ENCODE assay signal across 16 cellular contexts in genomic region chr16:66164581-66164980, GRCh38.
A peak's percentile ranks its signal among the peaks of the same experiment; 100 is the strongest.
DNase-seq lines count a peak whose midpoint lies in the region; ATAC-seq and TF ChIP-seq lines count a peak whose summit lies in the region.
"Had no signal": no experiment of that assay in that cellular context is flagged by ENCODE, and none has a peak within 500 bp of the region (broad histone marks: within the 10 kb centered on the region; RNA-seq: fewer than 3 reads in every experiment).

No MANE protein-coding gene starts in this region.

- no peak overlapping the region for H2BK120ac ChIP-seq in mesenchymal stem cell (ENCODE audit: low read depth, low read length)
- H2BK120ac ChIP-seq in neuronal stem cell (ENCODE audit: low read depth, low read length), result no peak overlapping the region

- no peak overlapping the region for H3K23ac ChIP-seq in mesenchymal stem cell (ENCODE audit: low read length in 2 of 2)
- H3K23ac ChIP-seq in neuronal stem cell (ENCODE audit: low read depth, low read length, poor library complexity), result no peak overlapping the region

- H3K14ac ChIP-seq in mesenchymal stem cell (ENCODE audit: low read length in 2 of 2) (no peak overlapping the region), neuronal stem cell (ENCODE audit: low read length) (no peak overlapping the region)

- H4K91ac ChIP-seq in mesenchymal stem cell (ENCODE audit: low read length) (no peak overlapping the region), neuronal stem cell (ENCODE audit: low read depth, low read length, poor library complexity) (no peak overlapping the region)

- H2BK5ac ChIP-seq in mesenchymal stem cell (ENCODE audit: low read depth, low read length, poor library complexity, severe bottlenecking), result no peak overlapping the region
- H2BK5ac ChIP-seq in neuronal stem cell (ENCODE audit: low read length), result no peak overlapping the region

- intact Hi-C loops in vagina (cut with DNase I), result no loop called here

- 85% methylated on average over 5 of the region's 5 CpGs for WGBS in mesenchymal stem cell
- WGBS in neuronal stem cell (ENCODE audit: extremely low coverage in 2 of 2, insufficient read length in 2 of 2, insufficient replicate concordance in 1 of 2), 2 donors, result no CpG with 5 or more reads among the region's 5 CpGs

- H3K4me1 ChIP-seq in SJSA1 (replicated peaks) (peaks cover 32% of the 10 kb centered on the region), mesenchymal stem cell (ENCODE audit: control insufficient read depth, insufficient read depth, low read depth, low read length) (no peaks in the 10 kb centered on the region), neuronal stem cell (ENCODE audit: control insufficient read depth in 2 of 2, insufficient read depth in 1 of 2, low read depth in 1 of 2, low read length in 2 of 2) (no peaks in the 10 kb centered on the region), vagina (peaks cover 23% of the 10 kb centered on the region)
- H3K4me1 ChIP-seq: HAP-1 had no signal

- H2BK15ac ChIP-seq in mesenchymal stem cell (ENCODE audit: low read depth, poor library complexity, severe bottlenecking), result no peak overlapping the region
- no peak overlapping the region for H2BK15ac ChIP-seq in neuronal stem cell (ENCODE audit: low read length)

- DNase-seq in SJSA1 (ENCODE audit: low read depth in 1 of 2, low spot score in 2 of 2), result no peak
- no peak for DNase-seq in mesenchymal stem cell
- no peak for DNase-seq in neuronal stem cell (ENCODE audit: low spot score)
- no peak for DNase-seq in vagina (ENCODE audit: extremely low spot score in 2 of 2)
- DNase-seq in coronary artery (ENCODE audit: low spot score), result no peak
- DNase-seq: ACHN; BE2C; C1 segment of cervical spinal cord; CD4-positive, CD25-positive, alpha-beta regulatory T cell; CD8-positive, alpha-beta memory T cell; COR-L47; GM23248 had no signal

- no peak for TF ChIP-seq POLR2A in vagina (IDR thresholded peaks at IDR 0.05)

- H2BK12ac ChIP-seq in mesenchymal stem cell (ENCODE audit: low read length in 2 of 2) (no peak overlapping the region), neuronal stem cell (ENCODE audit: low read length) (no peak overlapping the region)

- H3K9ac ChIP-seq in mesenchymal stem cell (ENCODE audit: low read length) (no peak overlapping the region), neuronal stem cell (ENCODE audit: low read depth, low read length, poor library complexity) (no peak overlapping the region)
- H3K9ac ChIP-seq: GM23248 had no signal

- H3K27me3 ChIP-seq in SJSA1 (replicated peaks), result no peaks in the 10 kb centered on the region
- H3K27me3 ChIP-seq in mesenchymal stem cell (ENCODE audit: control insufficient read depth in 1 of 2, insufficient read depth in 1 of 2, low read length in 2 of 2), result peaks cover 3 to 19% of the 10 kb centered on the region in 2 experiments
- no peaks in the 10 kb centered on the region for H3K27me3 ChIP-seq in neuronal stem cell (ENCODE audit: control insufficient read depth in 3 of 3, insufficient read depth in 3 of 3, low read depth in 1 of 3, low read length in 3 of 3)
- H3K27me3 ChIP-seq in vagina, result no peaks in the 10 kb centered on the region

- H3K4me3 ChIP-seq in SJSA1, result no peak overlapping the region
- H3K4me3 ChIP-seq in mesenchymal stem cell (ENCODE audit: insufficient read depth in 1 of 2, low read depth in 1 of 2, low read length in 2 of 2), result no peak overlapping the region
- H3K4me3 ChIP-seq in neuronal stem cell (ENCODE audit: low read length in 2 of 2), result no peak overlapping the region
- H3K4me3 ChIP-seq in vagina, result no peak overlapping the region
- no peak overlapping the region for H3K4me3 ChIP-seq in coronary artery
- H3K4me3 ChIP-seq: GM23248, HAP-1 had no signal

- TF ChIP-seq CTCF in vagina (IDR thresholded peaks at IDR 0.05) (no peak), coronary artery (IDR thresholded peaks at IDR 0.05) (no peak)

- H3K36me3 ChIP-seq in SJSA1 (no peaks in the 10 kb centered on the region), mesenchymal stem cell (ENCODE audit: control insufficient read depth in 1 of 2, insufficient read depth in 2 of 2, low read depth in 1 of 2, low read length in 2 of 2) (no peaks in the 10 kb centered on the region), neuronal stem cell (replicated peaks in 1 of 2; ENCODE audit: control insufficient read depth in 2 of 2, insufficient read depth in 2 of 2, low read length in 2 of 2) (no peaks in the 10 kb centered on the region), vagina (no peaks in the 10 kb centered on the region)
- H3K36me3 ChIP-seq: BE2C, HAP-1 had no signal

- H2AFZ ChIP-seq in mesenchymal stem cell (ENCODE audit: low read depth, low read length), result no peak overlapping the region
- H2AFZ ChIP-seq in neuronal stem cell (ENCODE audit: low read length), result no peak overlapping the region
- H2AFZ ChIP-seq: GM23248 had no signal

- H3K79me1 ChIP-seq in mesenchymal stem cell (replicated peaks; ENCODE audit: low read length, poor library complexity, severe bottlenecking), result no peaks in the 10 kb centered on the region
- H3K79me1 ChIP-seq in neuronal stem cell (ENCODE audit: low read depth, low read length), result no peaks in the 10 kb centered on the region

- no peak for ATAC-seq in HG03045 (IDR thresholded peaks at IDR 0.05; ENCODE audit: unreplicated experiment)
- ATAC-seq in GM18502 (IDR thresholded peaks at IDR 0.05; ENCODE audit: poor library complexity, unreplicated experiment), result no peak

- peak overlapping the region; percentile 61 for H3K27ac ChIP-seq in SJSA1
- no peak overlapping the region for H3K27ac ChIP-seq in mesenchymal stem cell (ENCODE audit: low read length, poor library complexity, severe bottlenecking)
- no peak overlapping the region for H3K27ac ChIP-seq in neuronal stem cell (replicated peaks; ENCODE audit: low read length)
- H3K27ac ChIP-seq in vagina, result peak overlapping the region; percentile 42
- H3K27ac ChIP-seq in coronary artery, result no peak overlapping the region
- H3K27ac ChIP-seq: GM23248, HL-60 had no signal

- H3K4me2 ChIP-seq in mesenchymal stem cell (ENCODE audit: low read length, poor library complexity, severe bottlenecking) (no peak overlapping the region), neuronal stem cell (ENCODE audit: insufficient read depth, low read length, poor library complexity, severe bottlenecking) (no peak overlapping the region)

- H3K9me3 ChIP-seq in SJSA1 (replicated peaks) (no peaks in the 10 kb centered on the region), mesenchymal stem cell (ENCODE audit: control insufficient read depth, low read length) (peaks cover 3% of the 10 kb centered on the region), neuronal stem cell (replicated peaks in 1 of 2; ENCODE audit: control insufficient read depth in 2 of 2, insufficient read depth in 1 of 2, low read depth in 1 of 2, low read length in 2 of 2) (peaks cover 0 to 6% of the 10 kb centered on the region in 2 donors), vagina (no peaks in the 10 kb centered on the region)
- H3K9me3 ChIP-seq: BE2C, HAP-1 had no signal

- peak overlapping the region; percentile 20 to 35 for H3K18ac ChIP-seq in mesenchymal stem cell (ENCODE audit: low read depth in 1 of 2, low read length in 2 of 2)
- peak overlapping the region; percentile 32 for H3K18ac ChIP-seq in neuronal stem cell (ENCODE audit: low read length)

- H2AK5ac ChIP-seq in mesenchymal stem cell (ENCODE audit: low read length, severe bottlenecking) (no peak overlapping the region), neuronal stem cell (ENCODE audit: low read depth, low read length) (peak overlapping the region; percentile 12)

- no peak overlapping the region for H3K4ac ChIP-seq in mesenchymal stem cell (ENCODE audit: low read depth in 1 of 2, low read length in 2 of 2)
- no peak overlapping the region for H3K4ac ChIP-seq in neuronal stem cell (ENCODE audit: low read length)

- no peak overlapping the region for H4K8ac ChIP-seq in mesenchymal stem cell (ENCODE audit: low read length)
- no peak overlapping the region for H4K8ac ChIP-seq in neuronal stem cell (ENCODE audit: low read depth, low read length)

Comparison
In these comparisons a context has a peak if more than half of its experiments do, and no peak if none do; other contexts are left out.
1. H3K27ac ChIP-seq: peak in SJSA1 (single experiment) and vagina (single experiment); none in mesenchymal stem cell (single experiment), neuronal stem cell (single experiment) and coronary artery (0 of 2).